ENCODE assay signal across 9 cellular contexts in genomic region chr9:107285292-107285691, GRCh38. TPM values are rescaled to one million over a fixed set of nuclear protein-coding genes. Genes with fewer than 3 reads are reported as not detected.
DNase-seq lines count a peak whose midpoint lies in the region; ATAC-seq and TF ChIP-seq lines count a peak whose summit lies in the region.
"Had no signal": no experiment of that assay in that cellular context is flagged by ENCODE, and none has a peak within 500 bp of the region (broad histone marks: within the 10 kb centered on the region; RNA-seq: fewer than 3 reads in every experiment).

No MANE protein-coding gene starts in this region.

- TF ChIP-seq EP300 in SK-N-SH (IDR thresholded peaks at IDR 0.05; ENCODE audit: borderline replicate concordance in 1 of 2, low read depth in 1 of 2, low read length in 1 of 2) = no peak

- POLR2A ChIA-PET in SK-N-SH (lab: Yijun Ruan, JAX) = no interaction called here

- ATAC-seq in SK-N-SH treated with all-trans-retinoic acid at 6 μM for 48 hours = no peak
- ATAC-seq in stimulated activated naive CD8-positive, alpha-beta T cell treated with anti-CD3 and anti-CD28 coated beads, Interleukin-15, amount 100 ng/mL, for 72 hours = no peak
- ATAC-seq in HG02852 (IDR thresholded peaks at IDR 0.05; ENCODE audit: unreplicated experiment) = no peak

- H3K36me3 Mint-ChIP-seq in activated T-helper 1 cell treated with anti-CD3 and anti-CD28 coated beads, Interleukin-12 subunit alpha, Interleukin-12 subunit beta, Interleukin-2, Interleukin-4 antibody, amounts not matched to agents 30 ng/mL and 10 ng/mL and 1 ng/mL, durations not matched to agents 14 hours and 24 hours and 36 hours (ENCODE audit: low read depth) = peaks cover 3% of the 10 kb centered on the region

- H3K4me3 ChIP-seq in SK-N-SH (ENCODE audit: low read depth in 2 of 2, low read length in 1 of 2) = peak overlapping the region; percentile 93 to 98
- peak overlapping the region; percentile 86 for H3K4me3 ChIP-seq in iPS-15b (ENCODE audit: low read depth, low read length)

- H3K4me3 Mint-ChIP-seq in activated T-helper 1 cell treated with anti-CD3 and anti-CD28 coated beads, Interleukin-12 subunit alpha, Interleukin-12 subunit beta, Interleukin-2, Interleukin-4 antibody, amounts not matched to agents 30 ng/mL and 10 ng/mL and 1 ng/mL, durations not matched to agents 14 hours and 24 hours and 36 hours = peak overlapping the region; percentile 96
- H3K4me3 Mint-ChIP-seq in stimulated activated naive CD8-positive, alpha-beta T cell treated with anti-CD3 and anti-CD28 coated beads, Interleukin-15, amount 100 ng/mL, for 72 hours = peak overlapping the region; percentile 87 to 90

- WGBS in SK-N-SH (ENCODE audit: low lambda C conversion rate) = 16% methylated on average over 6 of the region's 6 CpGs

- CTCF ChIA-PET in SK-N-SH (lab: Yijun Ruan, JAX) = no interaction called here

- no peaks in the 10 kb centered on the region for H3K27me3 ChIP-seq in SK-N-SH (ENCODE audit: insufficient read depth)
- H3K27me3 ChIP-seq in iPS-15b (ENCODE audit: control insufficient read depth, insufficient read depth, low read length) = no peaks in the 10 kb centered on the region

- peak overlapping the region; percentile 87 for H3K4me2 ChIP-seq in SK-N-SH

- H3K27ac ChIP-seq in SK-N-SH (ENCODE audit: low read depth in 2 of 2, low read length in 1 of 2) = peak overlapping the region in 1 of 2 experiments; percentile 93; a peak in 2 of 4 replicates
- no peak overlapping the region for H3K27ac ChIP-seq in caudate nucleus (ENCODE audit: low read depth, low read length)

- peaks cover 72% of the 10 kb centered on the region for H3K79me2 ChIP-seq in SK-N-SH (ENCODE audit: insufficient read depth)

- no peak overlapping the region for H2AFZ ChIP-seq in SK-N-SH (ENCODE audit: low read depth)

- DNase-seq in SK-N-SH (no peak), caudate nucleus (lab: John Stamatoyannopoulos, UW) (no peak)
- DNase-seq in activated T-helper 1 cell treated with anti-CD3 and anti-CD28 coated beads, Interleukin-12 subunit alpha, Interleukin-12 subunit beta, Interleukin-2, Interleukin-4 antibody, amounts not matched to agents 30 ng/mL and 10 ng/mL and 1 ng/mL, durations not matched to agents 14 hours and 24 hours and 36 hours (ENCODE audit: low spot score) = no peak
- DNase-seq in stimulated activated naive CD8-positive, alpha-beta T cell treated with anti-CD3 and anti-CD28 coated beads, Interleukin-15, amount 100 ng/mL, for 72 hours = no peak
- DNase-seq in central memory CD4-positive, alpha-beta T cell = no peak
- DNase-seq: C1 segment of cervical spinal cord had no signal

- intact Hi-C loops in activated T-helper 1 cell treated with anti-CD3 and anti-CD28 coated beads, Interleukin-12 subunit alpha, Interleukin-12 subunit beta, Interleukin-2, Interleukin-4 antibody, amounts not matched to agents 30 ng/mL and 10 ng/mL and 1 ng/mL, durations not matched to agents 14 hours and 24 hours and 36 hours (cut with micrococcal nuclease) = loop anchor here (10.0 kb wide), 1 partner anchor 1830 kb away; the partner anchor contains the start of gene TMEM245

- H3K36me3 ChIP-seq in SK-N-SH (replicated peaks in 1 of 2; ENCODE audit: control insufficient read depth in 1 of 2, insufficient read depth in 2 of 2, low read length in 1 of 2) (peaks cover 0 to 5% of the 10 kb centered on the region in 2 experiments), iPS-15b (ENCODE audit: control insufficient read depth, insufficient read depth, low read length) (no peaks in the 10 kb centered on the region)

- no peak for TF ChIP-seq RAD21 in SK-N-SH (IDR thresholded peaks at IDR 0.05; ENCODE audit: low read length)

- peaks cover 8% of the 10 kb centered on the region for H3F3A ChIP-seq in SK-N-SH (replicated peaks; ENCODE audit: insufficient read depth)

- H3K27me3 Mint-ChIP-seq in activated T-helper 1 cell treated with anti-CD3 and anti-CD28 coated beads, Interleukin-12 subunit alpha, Interleukin-12 subunit beta, Interleukin-2, Interleukin-4 antibody, amounts not matched to agents 30 ng/mL and 10 ng/mL and 1 ng/mL, durations not matched to agents 14 hours and 24 hours and 36 hours (ENCODE audit: insufficient read depth) = no peaks in the 10 kb centered on the region
- H3K27me3 Mint-ChIP-seq in stimulated activated naive CD8-positive, alpha-beta T cell treated with anti-CD3 and anti-CD28 coated beads, Interleukin-15, amount 100 ng/mL, for 72 hours = no peaks in the 10 kb centered on the region

- H4K20me1 ChIP-seq in SK-N-SH (ENCODE audit: insufficient read depth) = peaks cover 65% of the 10 kb centered on the region

- peaks cover 76% of the 10 kb centered on the region for H3K4me1 Mint-ChIP-seq in activated T-helper 1 cell treated with anti-CD3 and anti-CD28 coated beads, Interleukin-12 subunit alpha, Interleukin-12 subunit beta, Interleukin-2, Interleukin-4 antibody, amounts not matched to agents 30 ng/mL and 10 ng/mL and 1 ng/mL, durations not matched to agents 14 hours and 24 hours and 36 hours (ENCODE audit: low read depth)
- peaks cover 62% of the 10 kb centered on the region for H3K4me1 Mint-ChIP-seq in stimulated activated naive CD8-positive, alpha-beta T cell treated with anti-CD3 and anti-CD28 coated beads, Interleukin-15, amount 100 ng/mL, for 72 hours

- no peaks in the 10 kb centered on the region for H3K9me3 ChIP-seq in SK-N-SH
- no peaks in the 10 kb centered on the region for H3K9me3 ChIP-seq in iPS-15b (ENCODE audit: control insufficient read depth, insufficient read depth, low read length)

- no peaks in the 10 kb centered on the region for H3K9me3 Mint-ChIP-seq in activated T-helper 1 cell treated with anti-CD3 and anti-CD28 coated beads, Interleukin-12 subunit alpha, Interleukin-12 subunit beta, Interleukin-2, Interleukin-4 antibody, amounts not matched to agents 30 ng/mL and 10 ng/mL and 1 ng/mL, durations not matched to agents 14 hours and 24 hours and 36 hours
- no peaks in the 10 kb centered on the region for H3K9me3 Mint-ChIP-seq in stimulated activated naive CD8-positive, alpha-beta T cell treated with anti-CD3 and anti-CD28 coated beads, Interleukin-15, amount 100 ng/mL, for 72 hours

- H3K9me2 ChIP-seq in SK-N-SH = no peaks in the 10 kb centered on the region

- H3K27ac Mint-ChIP-seq in activated T-helper 1 cell treated with anti-CD3 and anti-CD28 coated beads, Interleukin-12 subunit alpha, Interleukin-12 subunit beta, Interleukin-2, Interleukin-4 antibody, amounts not matched to agents 30 ng/mL and 10 ng/mL and 1 ng/mL, durations not matched to agents 14 hours and 24 hours and 36 hours = peak overlapping the region; percentile 95
- peak overlapping the region in 1 of 2 donors; percentile 50 for H3K27ac Mint-ChIP-seq in stimulated activated naive CD8-positive, alpha-beta T cell treated with anti-CD3 and anti-CD28 coated beads, Interleukin-15, amount 100 ng/mL, for 72 hours

- H3K4me1 ChIP-seq in SK-N-SH (ENCODE audit: control insufficient read depth in 1 of 2, insufficient read depth in 2 of 2, low read depth in 1 of 2, low read length in 1 of 2) (peaks cover 11 to 17% of the 10 kb centered on the region in 2 experiments; a peak in 2 of 4 replicates), iPS-15b (ENCODE audit: control insufficient read depth, insufficient read depth, low read length) (peaks cover 11% of the 10 kb centered on the region)

- TF ChIP-seq CTCF in SK-N-SH (IDR thresholded peaks at IDR 0.05) = no peak

- H3K9ac ChIP-seq in SK-N-SH (peak overlapping the region; percentile 97; the same call in 1 of the 2 replicates), iPS-15b (ENCODE audit: low read depth, low read length) (peak overlapping the region; percentile 1)

TF ChIP-seq in SK-N-SH treated with all-trans-retinoic acid at 6 μM for 48 hours, 23 proteins besides CTCF, POLR2A, EP300 and RAD21 (continues in another document):
- no peak for TF ChIP-seq POU6F1 (CRISPR knock-in tag; IDR thresholded peaks at IDR 0.05; ENCODE audit: borderline replicate concordance, low read depth)
- TF ChIP-seq BACH2 (CRISPR knock-in tag; IDR thresholded peaks at IDR 0.05; ENCODE audit: borderline replicate concordance) = no peak
- TF ChIP-seq CREB5 (CRISPR knock-in tag; IDR thresholded peaks at IDR 0.05; ENCODE audit: low read depth) = no peak

RNA-seq across cellular contexts. Expression of gene RAD23B, which starts 2.2 kb away (rescaled TPM):
- 62.9 and 80.7 TPM in 2 replicates for polyA plus RNA-seq in SK-N-SH (2012; rRNA removed)
- polyA plus RNA-seq in SK-N-SH (2012; cell fraction: cytosol; rRNA removed) = 83.6 and 90.2 TPM in 2 replicates
- 22.5 and 50.3 TPM in 2 replicates for polyA plus RNA-seq in SK-N-SH (2012; cell fraction: nucleus; rRNA removed)
- 138 and 153 TPM in 2 replicates for total RNA-seq in activated T-helper 1 cell treated with anti-CD3 and anti-CD28 coated beads, Interleukin-12 subunit alpha, Interleukin-12 subunit beta, Interleukin-2, Interleukin-4 antibody, amounts not matched to agents 30 ng/mL and 10 ng/mL and 1 ng/mL, durations not matched to agents 14 hours and 24 hours and 36 hours
